ENCODE assay signal across 16 cellular contexts in genomic region chr1:54867717-54868057, GRCh38. TPM values are rescaled to one million over a fixed set of nuclear protein-coding genes. Genes with fewer than 3 reads are reported as not detected.
DNase-seq lines count a peak whose midpoint lies in the region; ATAC-seq and TF ChIP-seq lines count a peak whose summit lies in the region.
"Had no signal": no experiment of that assay in that cellular context is flagged by ENCODE, and none has a peak within 500 bp of the region (broad histone marks: within the 10 kb centered on the region; RNA-seq: fewer than 3 reads in every experiment).

No MANE protein-coding gene starts in this region.

- H3K36me3 ChIP-seq in hepatocyte (replicated peaks; ENCODE audit: insufficient read depth, low read depth) (peaks cover 4% of the 10 kb centered on the region), lower lobe of right lung (peaks cover 78% of the 10 kb centered on the region), upper lobe of right lung (peaks cover 50% of the 10 kb centered on the region)
- H3K36me3 ChIP-seq: BLaER1 treated with 17β-estradiol and CSF1 and Interleukin-3, amounts not matched to agents 10 nM and 100 nM had no signal

- WGBS in hepatocyte (ENCODE audit: low lambda C conversion rate, missing lambda C conversion rate): 58% methylated on average over 4 of the region's 4 CpGs

- intact Hi-C loops in lower lobe of right lung (cut with DNase I): no loop called here
- intact Hi-C loops in upper lobe of right lung (cut with DNase I): no loop called here

- H4K20me1 ChIP-seq in hepatocyte (ENCODE audit: insufficient read depth, poor library complexity, severe bottlenecking): no peaks in the 10 kb centered on the region
- H4K20me1 ChIP-seq: BLaER1 treated with 17β-estradiol and CSF1 and Interleukin-3, amounts not matched to agents 10 nM and 100 nM had no signal

- peak overlapping the region; percentile 77 for H3K27ac ChIP-seq in hepatocyte
- peak overlapping the region; percentile 18 for H3K27ac ChIP-seq in lower lobe of right lung
- H3K27ac ChIP-seq in upper lobe of right lung: no peak overlapping the region
- H3K27ac ChIP-seq: 22Rv1; BLaER1 treated with 17β-estradiol and CSF1 and Interleukin-3, amounts not matched to agents 10 nM and 100 nM had no signal

- peak; percentile 24 for DNase-seq in activated CD8-positive, alpha-beta memory T cell treated with anti-CD3 and anti-CD28 coated beads for 24 hours
- no peak for DNase-seq in activated CD8-positive, alpha-beta memory T cell treated with anti-CD3 and anti-CD28 coated beads, Interleukin-2, amount 50 U/mL, for 48 hours
- peak; percentile 60 for DNase-seq in hepatocyte (ENCODE audit: low spot score)
- no peak for DNase-seq in lower lobe of right lung
- peak; percentile 40 for DNase-seq in upper lobe of right lung
- DNase-seq in NCI-H1436 (lab: John Stamatoyannopoulos, UW): no peak
- DNase-seq in Ammon's horn (ENCODE audit: low spot score): no peak
- DNase-seq in NCI-H146 (lab: John Stamatoyannopoulos, UW): no peak
- DNase-seq: AML-193; CD4-positive, CD25-positive, alpha-beta regulatory T cell; DMS53; GF-D8; HCEC 1CT; HFFc6 had no signal

- H2AFZ ChIP-seq in hepatocyte: no peak overlapping the region

- TF ChIP-seq CTCF in hepatocyte (IDR thresholded peaks at IDR 0.05; ENCODE audit: poor library complexity) (no peak), lower lobe of right lung (IDR thresholded peaks at IDR 0.05) (no peak), upper lobe of right lung (IDR thresholded peaks at IDR 0.05) (no peak)

- no peak overlapping the region for H3K4me3 ChIP-seq in hepatocyte
- H3K4me3 ChIP-seq in lower lobe of right lung: no peak overlapping the region
- no peak overlapping the region for H3K4me3 ChIP-seq in upper lobe of right lung
- H3K4me3 ChIP-seq: BLaER1 treated with 17β-estradiol and CSF1 and Interleukin-3, amounts not matched to agents 10 nM and 100 nM had no signal

- H3K79me2 ChIP-seq in hepatocyte: peaks cover 22% of the 10 kb centered on the region

- ATAC-seq in lower lobe of right lung: no peak
- ATAC-seq in upper lobe of right lung: peak; percentile 8

- H3K27me3 ChIP-seq in hepatocyte: no peaks in the 10 kb centered on the region
- no peaks in the 10 kb centered on the region for H3K27me3 ChIP-seq in lower lobe of right lung (ENCODE audit: low read depth)
- H3K27me3 ChIP-seq in upper lobe of right lung: no peaks in the 10 kb centered on the region
- H3K27me3 ChIP-seq: BLaER1 treated with 17β-estradiol and CSF1 and Interleukin-3, amounts not matched to agents 10 nM and 100 nM had no signal

- peaks cover 35% of the 10 kb centered on the region for H3K4me1 ChIP-seq in hepatocyte (ENCODE audit: insufficient read depth)
- peaks cover 24% of the 10 kb centered on the region for H3K4me1 ChIP-seq in lower lobe of right lung
- H3K4me1 ChIP-seq in upper lobe of right lung: no peaks in the 10 kb centered on the region

- H3K9me2 ChIP-seq in hepatocyte (replicated peaks; ENCODE audit: insufficient read depth): no peaks in the 10 kb centered on the region

- peak overlapping the region; percentile 57 for H3K4me2 ChIP-seq in hepatocyte

- H3K9me3 ChIP-seq in hepatocyte (ENCODE audit: low read depth) (no peaks in the 10 kb centered on the region), lower lobe of right lung (no peaks in the 10 kb centered on the region), upper lobe of right lung (no peaks in the 10 kb centered on the region)
- H3K9me3 ChIP-seq: BLaER1 treated with 17β-estradiol and CSF1 and Interleukin-3, amounts not matched to agents 10 nM and 100 nM had no signal

RNA-seq across cellular contexts. Expression of gene DHCR24, which starts 19.3 kb away (rescaled TPM):
- total RNA-seq in hepatocyte: 282 and 297 TPM in 2 replicates
- 242 and 318 TPM in 2 replicates for polyA plus RNA-seq in hepatocyte
- total RNA-seq in lower lobe of right lung: 674 TPM
- total RNA-seq in upper lobe of right lung: 749 TPM

Comparison
In these comparisons a context has a peak if more than half of its experiments do, and no peak if none do; other contexts are left out.
1. DNase-seq: peak in activated CD8-positive, alpha-beta memory T cell treated with anti-CD3 and anti-CD28 coated beads for 24 hours (single experiment), hepatocyte (single experiment) and upper lobe of right lung (single experiment); none in activated CD8-positive, alpha-beta memory T cell treated with anti-CD3 and anti-CD28 coated beads, Interleukin-2, amount 50 U/mL, for 48 hours (single experiment), lower lobe of right lung (single experiment), NCI-H1436 (single experiment), Ammon's horn (single experiment) and NCI-H146 (single experiment).